ENCODE assay signal across 12 cellular contexts in the genomic region with DNA sequence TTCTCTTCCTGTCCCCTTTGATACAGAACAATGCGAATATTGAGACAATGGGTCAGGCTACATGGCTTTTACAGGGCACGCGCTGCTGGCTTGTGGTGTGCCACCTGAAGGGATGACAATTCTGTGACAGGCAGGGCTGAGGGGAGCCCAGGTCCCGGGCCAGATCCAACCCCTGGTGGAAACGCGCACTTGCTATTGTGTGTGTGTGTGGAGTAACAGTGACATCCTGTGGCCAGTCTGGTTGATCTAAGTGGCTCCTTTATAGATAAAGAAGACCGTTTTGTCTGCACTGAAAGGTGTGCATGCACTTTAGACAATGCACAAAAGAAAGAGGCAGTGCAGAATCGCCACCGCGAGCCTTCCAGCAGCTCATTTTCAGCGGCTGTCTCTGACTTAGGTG.
DNase-seq lines count a peak whose midpoint lies in the region; ATAC-seq and TF ChIP-seq lines count a peak whose summit lies in the region.
"Had no signal": no experiment of that assay in that cellular context is flagged by ENCODE, and none has a peak within 500 bp of the region (broad histone marks: within the 10 kb centered on the region; RNA-seq: fewer than 3 reads in every experiment).

No MANE protein-coding gene starts in this region.

- no peak overlapping the region for H3K4me2 ChIP-seq in SU-DHL-6 (ENCODE audit: low read depth, low read length, poor library complexity, severe bottlenecking)

- H3K27ac ChIP-seq in SU-DHL-6 (ENCODE audit: low read depth, low read length), result no peak overlapping the region
- H3K27ac ChIP-seq: neutrophil had no signal

- TF ChIP-seq CTCF in Caco-2 (IDR thresholded peaks at IDR 0.05; ENCODE audit: insufficient read depth in 1 of 2, low read depth in 1 of 2, low read length in 1 of 2, severe bottlenecking in 1 of 2, unreplicated experiment in 1 of 2), result peak; percentile 18 to 25
- TF ChIP-seq CTCF in HFFc6 (IDR thresholded peaks at IDR 0.05), result peak; percentile 32; the same call in 1 of the 2 replicates
- peak; percentile 11 for TF ChIP-seq CTCF in SU-DHL-6 (IDR thresholded peaks at IDR 0.05; ENCODE audit: insufficient read depth, low read length, poor library complexity, severe bottlenecking)

- no peak overlapping the region for H3K4me3 ChIP-seq in Caco-2 (ENCODE audit: low read depth, low read length)
- no peak overlapping the region for H3K4me3 ChIP-seq in SU-DHL-6 (ENCODE audit: insufficient read depth, low read length, poor library complexity, severe bottlenecking)

- no peaks in the 10 kb centered on the region for H3K4me1 ChIP-seq in Caco-2

- CTCF ChIA-PET in Caco-2 (lab: Charles Lee), result no interaction called here

- H3K4me3 Mint-ChIP-seq in Caco-2 (ENCODE audit: unreplicated experiment), result no peak overlapping the region
- H3K4me3 Mint-ChIP-seq in HFFc6, result no peak overlapping the region

- H3K9me3 ChIP-seq in Caco-2 (no peaks in the 10 kb centered on the region), SU-DHL-6 (ENCODE audit: insufficient read depth, low read length) (peaks cover 6% of the 10 kb centered on the region; the same call in 1 of the 2 replicates)
- H3K9me3 ChIP-seq: neutrophil had no signal

- H3K9me3 Mint-ChIP-seq in Caco-2 (ENCODE audit: unreplicated experiment) (no peaks in the 10 kb centered on the region), HFFc6 (no peaks in the 10 kb centered on the region)

- H3K27ac Mint-ChIP-seq in Caco-2 (ENCODE audit: unreplicated experiment), result no peak overlapping the region
- H3K27ac Mint-ChIP-seq in HFFc6, result no peak overlapping the region

- H3K27me3 ChIP-seq in Caco-2 (replicated peaks; ENCODE audit: control insufficient read depth, insufficient read depth, low read length) (no peaks in the 10 kb centered on the region), SU-DHL-6 (ENCODE audit: low read length) (no peaks in the 10 kb centered on the region)

- ATAC-seq in HG03565 (IDR thresholded peaks at IDR 0.05; ENCODE audit: unreplicated experiment), result no peak
- ATAC-seq in GM19463 (IDR thresholded peaks at IDR 0.05; ENCODE audit: unreplicated experiment), result no peak

- POLR2A ChIA-PET in Caco-2 (lab: Charles Lee), result no interaction called here

- H3K9me2 ChIP-seq in SU-DHL-6 (replicated peaks; ENCODE audit: insufficient read depth, low read length), result no peaks in the 10 kb centered on the region

- no peak overlapping the region for H2AFZ ChIP-seq in SU-DHL-6 (ENCODE audit: low read depth, low read length, severe bottlenecking)

- H3F3A ChIP-seq in SU-DHL-6 (ENCODE audit: insufficient read depth), result no peaks in the 10 kb centered on the region

- H3K36me3 ChIP-seq in Caco-2 (ENCODE audit: control insufficient read depth, insufficient read depth, low read length) (no peaks in the 10 kb centered on the region), SU-DHL-6 (ENCODE audit: low read length) (no peaks in the 10 kb centered on the region)
- H3K36me3 ChIP-seq: neutrophil had no signal

- no peaks in the 10 kb centered on the region for H3K4me1 Mint-ChIP-seq in Caco-2 (ENCODE audit: low read depth, unreplicated experiment)
- H3K4me1 Mint-ChIP-seq in HFFc6 (ENCODE audit: low read depth), result no peaks in the 10 kb centered on the region

- DNase-seq in Caco-2 (peak; percentile 28 to 40), HFFc6 (no peak), kidney tubule cell (ENCODE audit: low spot score) (peak; percentile 24), midbrain (lab: John Stamatoyannopoulos, UW) (no peak), HuH-7 (ENCODE audit: low spot score) (no peak)
- DNase-seq: activated CD4-positive, alpha-beta T cell treated with anti-CD3 and anti-CD28 coated beads, Interleukin-2, amount 50 U/mL, for 4 hours; effector memory CD4-positive, alpha-beta T cell; stimulated activated naive CD4-positive, alpha-beta T cell treated with Interleukin-2 at 50 U/mL for 16 hours had no signal

- no peak overlapping the region for H3K9ac ChIP-seq in SU-DHL-6 (ENCODE audit: low read length)

- H3K27me3 Mint-ChIP-seq in Caco-2 (ENCODE audit: insufficient read depth, unreplicated experiment), result peaks cover 6% of the 10 kb centered on the region
- H3K27me3 Mint-ChIP-seq in HFFc6 (ENCODE audit: insufficient read depth), result peaks cover 3% of the 10 kb centered on the region; the same call in 1 of the 2 replicates

- no peaks in the 10 kb centered on the region for H4K20me1 ChIP-seq in SU-DHL-6 (ENCODE audit: low read depth, low read length)

- intact Hi-C loops in Caco-2 (cut with micrococcal nuclease; ENCODE audit: unreplicated experiment), result loop anchor here (2.0 kb wide), 1 partner anchor 133 kb away; no protein-coding TSS in a partner anchor

- no TSS peak for BruUV-seq in Caco-2 (replicated peaks; lab: Mats Ljungman, UMichigan)

- H3K36me3 Mint-ChIP-seq in Caco-2 (ENCODE audit: insufficient read depth, unreplicated experiment) (no peaks in the 10 kb centered on the region), HFFc6 (ENCODE audit: low read depth) (no peaks in the 10 kb centered on the region)

- no peaks in the 10 kb centered on the region for H3K79me2 ChIP-seq in SU-DHL-6 (ENCODE audit: insufficient read depth, low read length)

Comparison
In these comparisons a context has a peak if more than half of its experiments do, and no peak if none do; other contexts are left out.
1. DNase-seq: peak in Caco-2 (2 of 2) and kidney tubule cell (single experiment); none in HFFc6 (single experiment), midbrain (single experiment) and HuH-7 (single experiment).
2. Peak in every context shown above with its lines, with median percentiles within 50 percentile points of each other: CTCF ChIP-seq.